8 cellular contexts compared by ENCODE assay signal in genomic region chr5:178163772-178164735, GRCh38. TPM values are rescaled to one million over a fixed set of nuclear protein-coding genes. Genes with fewer than 3 reads are reported as not detected.
A peak's percentile ranks its signal among the peaks of the same experiment; 100 is the strongest.
DNase-seq lines count a peak whose midpoint lies in the region; TF ChIP-seq lines count a peak whose summit lies in the region.

No MANE protein-coding gene starts in this region.

- H2AFZ ChIP-seq in parathyroid adenoma = peak overlapping the region; percentile 80

- H3K27me3 Mint-ChIP-seq in glutamatergic neuron (ENCODE audit: unreplicated experiment) = peaks cover 8% of the 10 kb centered on the region

- H3K27ac ChIP-seq in SK-N-MC (no peak overlapping the region), parathyroid adenoma (no peak overlapping the region), tibial nerve (no peak overlapping the region)

- H3K27me3 ChIP-seq in parathyroid adenoma (ENCODE audit: control insufficient read depth, insufficient read depth, low read length) (no peaks in the 10 kb centered on the region), tibial nerve (peaks cover 0 to 19% of the 10 kb centered on the region in 2 donors)

- H3K9me3 ChIP-seq in SK-N-MC (ENCODE audit: low read depth, low read length) = no peaks in the 10 kb centered on the region
- no peaks in the 10 kb centered on the region for H3K9me3 ChIP-seq in parathyroid adenoma (ENCODE audit: control insufficient read depth, low read length)
- no peaks in the 10 kb centered on the region for H3K9me3 ChIP-seq in tibial nerve

- no peak for TF ChIP-seq POLR2A in tibial nerve (IDR thresholded peaks at IDR 0.05)

- H3K36me3 Mint-ChIP-seq in glutamatergic neuron (ENCODE audit: unreplicated experiment) = no peaks in the 10 kb centered on the region

- POLR2A ChIA-PET in GM10248 (lab: Yijun Ruan, JAX) = interaction anchor here (0.8 kb wide), 1 partner anchor 89 kb away, joined by 4 read pairs; no protein-coding TSS in a partner anchor

- peak overlapping the region; percentile 81 for H3K4me3 Mint-ChIP-seq in glutamatergic neuron (ENCODE audit: unreplicated experiment)

- no peaks in the 10 kb centered on the region for H3K79me2 ChIP-seq in parathyroid adenoma

- peak; percentile 92 for DNase-seq in GM10248 (ENCODE audit: extremely low spot score)
- peak; percentile 40 for DNase-seq in HFF-Myc (ENCODE audit: extremely low read depth, low read depth)
- peak; percentile 80 for DNase-seq in NCI-H1092 (lab: John Stamatoyannopoulos, UW)
- DNase-seq in SK-N-MC (ENCODE audit: low read depth, low spot score) = no peak
- DNase-seq in activated naive CD4-positive, alpha-beta T cell treated with Interleukin-2 at 50 U/mL for 16 hours = peak; percentile 94
- DNase-seq in glutamatergic neuron = peak; percentile 94
- DNase-seq in tibial nerve (ENCODE audit: low spot score in 2 of 2) = peak; percentile 80 to 92

- H3K9ac ChIP-seq in SK-N-MC (ENCODE audit: insufficient read length) = no peak overlapping the region
- no peak overlapping the region for H3K9ac ChIP-seq in parathyroid adenoma

- peak overlapping the region; percentile 30 for H3K27ac Mint-ChIP-seq in glutamatergic neuron (ENCODE audit: unreplicated experiment)

- H3K36me3 ChIP-seq in SK-N-MC (ENCODE audit: insufficient read depth, low read length) = no peaks in the 10 kb centered on the region
- no peaks in the 10 kb centered on the region for H3K36me3 ChIP-seq in parathyroid adenoma (ENCODE audit: control insufficient read depth, insufficient read depth, low read length)
- H3K36me3 ChIP-seq in tibial nerve = no peaks in the 10 kb centered on the region

- H3K9me3 Mint-ChIP-seq in glutamatergic neuron (ENCODE audit: unreplicated experiment) = peaks cover 5% of the 10 kb centered on the region

- TF ChIP-seq EP300 in tibial nerve (IDR thresholded peaks at IDR 0.05) = peak in 1 of 2 donors; percentile 19

- H3K4me1 Mint-ChIP-seq in glutamatergic neuron (ENCODE audit: low read depth, unreplicated experiment) = peaks cover 5% of the 10 kb centered on the region

- no peak overlapping the region for H3K4me3 ChIP-seq in HFF-Myc (replicated peaks; ENCODE audit: low read depth, low read length)
- H3K4me3 ChIP-seq in SK-N-MC = peak overlapping the region; percentile 56
- no peak overlapping the region for H3K4me3 ChIP-seq in parathyroid adenoma (ENCODE audit: low read depth, low read length)
- peak overlapping the region in 1 of 4 donors; percentile 36 for H3K4me3 ChIP-seq in tibial nerve

- CTCF ChIA-PET in GM10248 (lab: Yijun Ruan, JAX) = interaction anchor here (0.6 to 3.1 kb wide), 8 partner anchors 9 to 88 kb away, joined by 3 to 40 read pairs (median 4); no protein-coding TSS in a partner anchor

- H3K4me1 ChIP-seq in parathyroid adenoma (no peaks in the 10 kb centered on the region), tibial nerve (peaks cover 0 to 11% (median 3%) of the 10 kb centered on the region in 4 donors)

- H3K4me2 ChIP-seq in parathyroid adenoma (ENCODE audit: low read length) = peak overlapping the region; percentile 13

- WGBS in tibial nerve, 2 donors = 8 to 10% methylated on average over 24 to 33 of the region's 33 CpGs

- TF ChIP-seq CTCF in GM10248 (IDR thresholded peaks at IDR 0.05; ENCODE audit: control extremely low read depth, extremely low read depth, low read depth, missing control alignments) (peak; percentile 97), HFF-Myc (IDR thresholded peaks at IDR 0.05; ENCODE audit: low read depth, low read length, missing control alignments) (peak; percentile 99), glutamatergic neuron (IDR thresholded peaks at IDR 0.05; ENCODE audit: partially characterized antibody, unreplicated experiment) (peak; percentile 98), parathyroid adenoma (IDR thresholded peaks at IDR 0.05) (peak; percentile 98), tibial nerve (IDR thresholded peaks at IDR 0.05) (peak; percentile 94 to 99 (median 98))

RNA-seq across cellular contexts. Expression of gene NHP2, which starts 10.4 kb away (rescaled TPM):
- total RNA-seq in glutamatergic neuron (ENCODE audit: unreplicated experiment) = 128 TPM
- total RNA-seq in tibial nerve = 100 to 1,000 TPM; 139 to 290 (median 159) TPM

RNA-seq across cellular contexts. Expression of gene GMCL2, which starts 23.1 kb away (rescaled TPM):
- total RNA-seq in glutamatergic neuron (ENCODE audit: unreplicated experiment) (not detected), tibial nerve (not detected)

RNA-seq across cellular contexts. Expression of gene RMND5B, which starts 33.2 kb away (rescaled TPM):
- total RNA-seq in glutamatergic neuron (ENCODE audit: unreplicated experiment) (51.3 TPM), tibial nerve (10 to 100 TPM; 43.1 to 58.8 (median 53.0) TPM)

RNA-seq across cellular contexts. Expression of gene HNRNPAB, which starts 40.3 kb away (rescaled TPM):
- total RNA-seq in glutamatergic neuron (ENCODE audit: unreplicated experiment) = 281 TPM
- 100 to 1,000 TPM in 3 of 4 donors, 10 to 100 TPM in 1; 92.0 to 135 (median 122) TPM for total RNA-seq in tibial nerve

RNA-seq across cellular contexts. Expression of gene N4BP3, which starts 50.7 kb away (rescaled TPM):
- total RNA-seq in glutamatergic neuron (ENCODE audit: unreplicated experiment) = 2.2 TPM
- 1 to 10 TPM in 1 of 4 donors, under 1 TPM in 3; 0.84 to 1.3 (median 0.94) TPM for total RNA-seq in tibial nerve
